Comparison of ENCODE assay signal across 18 cellular contexts in the genomic region with DNA sequence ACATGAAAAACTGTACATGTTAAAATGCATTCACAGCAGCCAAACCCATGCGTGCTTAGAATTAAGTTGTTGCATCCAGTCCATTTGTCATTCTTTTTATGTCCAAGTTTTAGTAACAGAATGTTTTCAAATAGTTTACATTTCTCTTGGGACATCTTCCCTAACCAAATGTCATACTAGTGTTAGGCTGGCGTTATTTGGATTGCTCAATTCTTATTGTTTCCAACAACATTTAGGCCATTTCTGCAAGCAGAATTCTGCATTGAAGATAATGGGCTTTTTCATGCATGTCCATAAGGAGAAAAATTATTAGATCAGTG.
"Had no signal": no experiment of that assay in that cellular context is flagged by ENCODE, and none has a peak within 500 bp of the region (broad histone marks: within the 10 kb centered on the region; RNA-seq: fewer than 3 reads in every experiment).

No MANE protein-coding gene starts in this region.

- H3K27ac ChIP-seq: dorsolateral prefrontal cortex, left lung, neural progenitor cell, tibial artery had no signal

- FAIRE-seq: small intestine had no signal

- H3K27me3 ChIP-seq: neural progenitor cell, tibial artery, vagina had no signal

- H3K9me3 ChIP-seq: heart right ventricle, left lung, tibial artery, vagina had no signal

- H3K36me3 ChIP-seq: heart right ventricle, left lung, neural progenitor cell, tibial artery, vagina had no signal

- H3K4me3 ChIP-seq: dorsolateral prefrontal cortex, heart right ventricle, left lung, neural progenitor cell, tibial artery, vagina had no signal

- ATAC-seq: activated CD8-positive, alpha-beta memory T cell treated with anti-CD3 and anti-CD28 coated beads, Interleukin-2, amount 10 ng/mL, durations not matched to agents 7 days and 5 days; left lung; stimulated activated effector memory CD8-positive, alpha-beta T cell treated with anti-CD3 and anti-CD28 coated beads, Interleukin-12 subunit alpha, Interleukin-12 subunit beta, amount 100 ng/mL, for 72 hours had no signal

- H3K4me1 ChIP-seq: left lung, neural progenitor cell, parathyroid adenoma, tibial artery had no signal

- DNase-seq: activated CD4-positive, alpha-beta T cell treated with anti-CD3 and anti-CD28 coated beads for 1 hour; activated CD4-positive, alpha-beta T cell treated with anti-CD3 and anti-CD28 coated beads, Interleukin-2, amount 50 U/mL, for 48 hours; activated CD8-positive, alpha-beta memory T cell treated with anti-CD3 and anti-CD28 coated beads, Interleukin-2, amount 10 ng/mL, durations not matched to agents 7 days and 5 days; activated gamma-delta T cell; activated naive CD8-positive, alpha-beta T cell treated with anti-CD3 and anti-CD28 coated beads for 36 hours; activated T-cell treated with anti-CD3 and anti-CD28 coated beads, Interleukin-2, amount 50 U/mL, for 24 hours; anterior cingulate cortex; dorsolateral prefrontal cortex; islet precursor cell; left lung; small intestine; SW 1271; tibial artery had no signal
